ENCODE assay signal across 13 cellular contexts in genomic region chr1:9269721-9270120, GRCh38. TPM values are rescaled to one million over a fixed set of nuclear protein-coding genes. Genes with fewer than 3 reads are reported as not detected.
DNase-seq lines count a peak whose midpoint lies in the region; ATAC-seq and TF ChIP-seq lines count a peak whose summit lies in the region.
"Had no signal": no experiment of that assay in that cellular context is flagged by ENCODE, and none has a peak within 500 bp of the region (broad histone marks: within the 10 kb centered on the region; RNA-seq: fewer than 3 reads in every experiment).

No MANE protein-coding gene starts in this region.

- ATAC-seq in Right ventricle myocardium superior (ENCODE audit: poor library complexity) (peak; percentile 64), left ventricle myocardium superior (peak; percentile 69), HG02571 (IDR thresholded peaks at IDR 0.05; ENCODE audit: unreplicated experiment) (no peak)

- H3K36me3 ChIP-seq in right atrium auricular region (peaks cover 18% of the 10 kb centered on the region), spleen (peaks cover 0 to 69% (median 17%) of the 10 kb centered on the region in 6 donors)

- H3K4me1 ChIP-seq in right atrium auricular region (peaks cover 0 to 31% of the 10 kb centered on the region in 2 donors), spleen (peaks cover 0 to 33% (median 10%) of the 10 kb centered on the region in 6 donors)

- H3K27ac ChIP-seq in right atrium auricular region (peak overlapping the region in 1 of 2 donors; percentile 13), RWPE1 (peak overlapping the region; percentile 45), spleen (no peak overlapping the region)

- no peak for TF ChIP-seq CTCF in right atrium auricular region (IDR thresholded peaks at IDR 0.05)
- no peak for TF ChIP-seq CTCF in RWPE1 (conservative IDR thresholded peaks at IDR 0.05; ENCODE audit: low read depth)
- no peak for TF ChIP-seq CTCF in spleen (IDR thresholded peaks at IDR 0.05 in 8 of 11, conservative IDR thresholded peaks at IDR 0.05 in 3 of 11)

- DNase-seq in Right ventricle myocardium superior (peak; percentile 53), right atrium auricular region (ENCODE audit: low spot score) (no peak), RWPE1 (ENCODE audit: low spot score) (no peak), left ventricle myocardium superior (peak; percentile 60), spleen (peak; percentile 33), NCI-H226 (no peak)
- no peak for DNase-seq in stimulated activated CD4-positive, alpha-beta T cell treated with anti-CD3 and anti-CD28 coated beads, Interleukin-4, amount 100 ng/mL, for 24 hours
- DNase-seq: NCI-H1092; NCI-H146; NCI-H2081 treated with DMSO at 0.1 percent for 48 hours; NCI-H446; NK-92 treated with Interleukin-12 subunit alpha and Interleukin-12 subunit beta, amount 100 ng/mL, for 24 hours had no signal

- intact Hi-C loops in Right ventricle myocardium superior (cut with DNase I) (loop anchor here (5.0 kb wide), 2 partner anchors 188 to 223 kb away; no protein-coding TSS in a partner anchor), left ventricle myocardium superior (cut with micrococcal nuclease) (no loop called here), spleen (cut with DNase I; ENCODE audit: low total_unique reads) (no loop called here)

- POLR2A ChIA-PET in RWPE1 (lab: Yijun Ruan, JAX; ENCODE audit: low non-redundant PET), result no interaction called here

- H3K27me3 ChIP-seq in right atrium auricular region, result no peaks in the 10 kb centered on the region
- no peaks in the 10 kb centered on the region for H3K27me3 ChIP-seq in spleen (replicated peaks in 1 of 7)

- WGBS in spleen, 5 donors, result 84 to 92% (median 87%) methylated on average over 12 of the region's 12 CpGs

- CTCF ChIA-PET in RWPE1 (lab: Yijun Ruan, JAX), result interaction anchor here (0.5 to 2.6 kb wide), 3 partner anchors 106 to 226 kb away, joined by 5 to 12 read pairs (median 5); no protein-coding TSS in a partner anchor

- no peaks in the 10 kb centered on the region for H3K9me3 ChIP-seq in right atrium auricular region
- no peaks in the 10 kb centered on the region for H3K9me3 ChIP-seq in spleen

- H3K4me3 ChIP-seq in right atrium auricular region (no peak overlapping the region), spleen (no peak overlapping the region)

- no peak for TF ChIP-seq POLR2A in spleen (IDR thresholded peaks at IDR 0.05)

RNA-seq across cellular contexts. Expression of gene SPSB1, which starts 23.0 kb away (rescaled TPM):
- total RNA-seq in Right ventricle myocardium superior (13.0 TPM), right atrium auricular region (10 to 100 TPM; 20.1 to 20.8 TPM), left ventricle myocardium superior (13.1 TPM), spleen (1 to 10 TPM; 2.4 to 7.9 (median 5.3) TPM)
- polyA plus RNA-seq in spleen, result 1 to 10 TPM; 1.3 to 3.4 (median 2.7) TPM

RNA-seq across cellular contexts. Expression of gene H6PD, which starts 35.1 kb away (rescaled TPM):
- total RNA-seq in Right ventricle myocardium superior, result 20.9 TPM
- 10 to 100 TPM; 35.0 to 41.0 TPM for total RNA-seq in right atrium auricular region
- 20.3 TPM for total RNA-seq in left ventricle myocardium superior
- 10 to 100 TPM; 32.1 to 55.3 (median 37.8) TPM for total RNA-seq in spleen
- polyA plus RNA-seq in spleen, result 10 to 100 TPM in 1 of 3 donors, 1 to 10 TPM in 2; 4.5 to 13.9 (median 5.5) TPM

Comparison
In these comparisons a context has a peak if more than half of its experiments do, and no peak if none do; other contexts are left out.
1. DNase-seq: peak in Right ventricle myocardium superior (single experiment), left ventricle myocardium superior (single experiment) and spleen (single experiment); none in right atrium auricular region (single experiment), RWPE1 (single experiment), stimulated activated CD4-positive, alpha-beta T cell treated with anti-CD3 and anti-CD28 coated beads, Interleukin-4, amount 100 ng/mL, for 24 hours (single experiment) and NCI-H226 (single experiment).